In the genomic region with DNA sequence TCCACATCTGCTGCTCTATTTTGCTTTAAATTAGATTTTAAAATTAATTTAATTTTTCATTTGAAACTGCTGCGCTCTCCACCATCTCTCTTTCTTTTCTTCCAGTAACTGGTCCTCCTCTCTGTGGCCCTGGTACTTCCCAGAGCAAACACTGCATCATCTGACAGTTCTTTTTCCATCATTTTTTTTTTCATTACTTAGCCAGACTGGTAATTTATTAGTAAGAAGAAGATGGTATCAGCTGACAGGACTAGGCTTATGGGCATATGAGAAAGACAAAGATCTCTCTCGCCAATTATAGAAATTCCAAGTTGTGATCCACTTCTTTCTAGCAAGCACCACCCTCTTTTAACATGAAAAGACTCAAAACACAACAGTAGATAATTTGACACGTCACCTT, we compare ENCODE assay signal across 5 cellular contexts.
"Had no signal": no experiment of that assay in that cellular context is flagged by ENCODE, and none has a peak within 500 bp of the region (broad histone marks: within the 10 kb centered on the region; RNA-seq: fewer than 3 reads in every experiment).

No MANE protein-coding gene starts in this region.

- DNase-seq: H9, HCEC 1CT, IMR-90 had no signal

- H3K4me3 ChIP-seq: GM23338, K562 had no signal

- H3K27ac Mint-ChIP-seq: GM23338, H9 had no signal

- H3K4me3 Mint-ChIP-seq: GM23338, H9 had no signal

- H3K4me2 ChIP-seq: GM23338 had no signal

- H2AFZ ChIP-seq: GM23338 had no signal

- H3K9me3 Mint-ChIP-seq: GM23338, H9 had no signal

- ATAC-seq: GM23338, K562 had no signal
